Comparison of ENCODE assay signal across 8 cellular contexts in the genomic region with DNA sequence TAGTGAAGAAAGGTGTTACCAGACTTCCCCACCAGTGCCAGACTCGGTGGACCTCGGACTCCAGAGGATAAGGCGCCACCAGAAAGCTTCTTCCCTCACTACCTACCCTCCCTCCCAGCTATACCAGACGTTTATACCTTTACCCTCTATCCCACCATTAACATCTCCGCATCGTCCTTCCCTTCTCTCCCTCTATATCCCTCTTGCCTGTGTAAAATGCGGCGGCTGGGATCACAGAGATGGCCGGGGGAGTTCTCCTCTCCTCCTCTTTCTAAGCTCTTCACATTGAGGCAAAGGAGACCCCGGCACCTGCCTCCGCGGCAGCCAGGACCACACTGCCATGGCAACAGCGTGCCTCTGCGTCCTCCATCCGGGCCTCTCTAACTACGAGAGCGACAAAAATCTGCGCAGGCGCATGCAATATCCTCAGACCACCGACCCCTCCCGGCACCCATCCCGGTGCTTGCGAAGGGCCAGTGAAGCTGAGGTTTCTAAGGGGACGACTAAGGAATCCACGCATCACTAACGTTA. TPM values are rescaled to one million over a fixed set of nuclear protein-coding genes. Genes with fewer than 3 reads are reported as not detected.
DNase-seq lines count a peak whose midpoint lies in the region; ATAC-seq and TF ChIP-seq lines count a peak whose summit lies in the region.

A gene (minus strand): TSS at position 394 of the 531 bp plus-strand sequence. CDS start 2,547 bp downstream, outside the sequence.

- no peaks in the 10 kb centered on the region for H3K79me2 ChIP-seq in OCI-LY3 (ENCODE audit: low read length)

- H3K27me3 ChIP-seq in OCI-LY3 (ENCODE audit: low read depth, low read length) = peaks cover 16% of the 10 kb centered on the region

- no peaks in the 10 kb centered on the region for H3K4me1 ChIP-seq in OCI-LY3 (ENCODE audit: low read length)

- DNase-seq in GDM1 (lab: John Stamatoyannopoulos, UW) (peak; percentile 46), glomerular endothelial cell (ENCODE audit: extremely low read depth, low read depth, low spot score) (peak; percentile 7), non-pigmented ciliary epithelial cell (ENCODE audit: low read depth) (peak; percentile 27), superior temporal gyrus (ENCODE audit: extremely low spot score) (peak; percentile 89), OCI-M1 (lab: John Stamatoyannopoulos, UW) (no peak)
- DNase-seq in activated effector memory CD4-positive, alpha-beta T cell treated with anti-CD3 and anti-CD28 coated beads, Interleukin-2, amount 50 U/mL, for 16 hours = peak; percentile 72

- H2AFZ ChIP-seq in OCI-LY3 (ENCODE audit: low read depth, low read length) = 0 out of 2 replicates have a peak within 1 kb of the TSS, but pooled peaks have one; percentile 12

- no peaks in the 10 kb centered on the region for H3K36me3 ChIP-seq in OCI-LY3 (replicated peaks; ENCODE audit: low read depth, low read length)

- no peak within 1 kb of the TSS for H3K9ac ChIP-seq in OCI-LY3 (ENCODE audit: low read length)

- no peak within 1 kb of the TSS for H3K4me3 ChIP-seq in OCI-LY3 (ENCODE audit: low read length)

- no peak within 1 kb of the TSS for H3K27ac ChIP-seq in OCI-LY3 (ENCODE audit: low read length)

- no peak for TF ChIP-seq CTCF in OCI-LY3 (IDR thresholded peaks at IDR 0.05; ENCODE audit: low read depth, low read length)

- H3K9me3 ChIP-seq in OCI-LY3 (ENCODE audit: insufficient read depth, low read length) = no peaks in the 10 kb centered on the region; the same call in 1 of the 2 replicates

- ATAC-seq in HG03045 (IDR thresholded peaks at IDR 0.05; ENCODE audit: unreplicated experiment) = peak; percentile 91

- no peak within 1 kb of the TSS for H3K4me2 ChIP-seq in OCI-LY3 (ENCODE audit: low read length)

- H4K20me1 ChIP-seq in OCI-LY3 (ENCODE audit: insufficient read depth, low read length) = no peaks in the 10 kb centered on the region

RNA-seq across cellular contexts. Expression of the gene that starts here (rescaled TPM):
- 0.41 and 0.58 TPM in 2 replicates for total RNA-seq in glomerular endothelial cell

Comparison
In these comparisons a context has a peak if more than half of its experiments do, and no peak if none do; other contexts are left out.
1. Peak in DNase-seq in glomerular endothelial cell; RNA of the gene not detected or under 1 TPM.